ENCODE assay signal across 2 cellular contexts in the genomic region with DNA sequence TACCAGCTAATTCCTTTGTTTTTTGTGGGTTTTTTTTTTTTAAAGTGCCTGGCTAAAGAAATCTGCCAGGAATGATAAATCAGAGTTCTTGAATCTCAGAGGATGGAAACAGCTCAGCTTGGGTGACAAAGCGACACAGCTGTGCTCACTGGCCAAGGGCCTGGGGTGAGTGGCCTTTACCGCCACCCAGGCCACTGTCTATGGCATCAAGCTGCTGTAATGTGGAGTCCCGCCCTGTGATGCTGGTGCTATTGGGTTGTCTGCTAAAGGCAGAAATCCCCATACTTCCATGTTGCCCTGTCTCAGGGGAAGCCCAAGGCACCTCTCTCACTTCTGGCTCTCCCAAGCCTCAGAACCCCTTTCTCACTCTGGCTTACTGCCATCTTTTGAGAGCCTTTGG.
TF ChIP-seq lines count a peak whose summit lies in the region.

No MANE protein-coding gene starts in this region.

TF ChIP-seq in GM23338, 12 proteins besides CTCF, POLR2A, EP300 and RAD21 (continued from another document):
- TF ChIP-seq, protein P1, sequence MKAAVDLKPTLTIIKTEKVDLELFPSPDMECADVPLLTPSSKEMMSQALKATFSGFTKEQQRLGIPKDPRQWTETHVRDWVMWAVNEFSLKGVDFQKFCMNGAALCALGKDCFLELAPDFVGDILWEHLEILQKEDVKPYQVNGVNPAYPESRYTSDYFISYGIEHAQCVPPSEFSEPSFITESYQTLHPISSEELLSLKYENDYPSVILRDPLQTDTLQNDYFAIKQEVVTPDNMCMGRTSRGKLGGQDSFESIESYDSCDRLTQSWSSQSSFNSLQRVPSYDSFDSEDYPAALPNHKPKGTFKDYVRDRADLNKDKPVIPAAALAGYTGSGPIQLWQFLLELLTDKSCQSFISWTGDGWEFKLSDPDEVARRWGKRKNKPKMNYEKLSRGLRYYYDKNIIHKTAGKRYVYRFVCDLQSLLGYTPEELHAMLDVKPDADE (IDR thresholded peaks at IDR 0.05), result no peak
- TF ChIP-seq, protein P2, sequence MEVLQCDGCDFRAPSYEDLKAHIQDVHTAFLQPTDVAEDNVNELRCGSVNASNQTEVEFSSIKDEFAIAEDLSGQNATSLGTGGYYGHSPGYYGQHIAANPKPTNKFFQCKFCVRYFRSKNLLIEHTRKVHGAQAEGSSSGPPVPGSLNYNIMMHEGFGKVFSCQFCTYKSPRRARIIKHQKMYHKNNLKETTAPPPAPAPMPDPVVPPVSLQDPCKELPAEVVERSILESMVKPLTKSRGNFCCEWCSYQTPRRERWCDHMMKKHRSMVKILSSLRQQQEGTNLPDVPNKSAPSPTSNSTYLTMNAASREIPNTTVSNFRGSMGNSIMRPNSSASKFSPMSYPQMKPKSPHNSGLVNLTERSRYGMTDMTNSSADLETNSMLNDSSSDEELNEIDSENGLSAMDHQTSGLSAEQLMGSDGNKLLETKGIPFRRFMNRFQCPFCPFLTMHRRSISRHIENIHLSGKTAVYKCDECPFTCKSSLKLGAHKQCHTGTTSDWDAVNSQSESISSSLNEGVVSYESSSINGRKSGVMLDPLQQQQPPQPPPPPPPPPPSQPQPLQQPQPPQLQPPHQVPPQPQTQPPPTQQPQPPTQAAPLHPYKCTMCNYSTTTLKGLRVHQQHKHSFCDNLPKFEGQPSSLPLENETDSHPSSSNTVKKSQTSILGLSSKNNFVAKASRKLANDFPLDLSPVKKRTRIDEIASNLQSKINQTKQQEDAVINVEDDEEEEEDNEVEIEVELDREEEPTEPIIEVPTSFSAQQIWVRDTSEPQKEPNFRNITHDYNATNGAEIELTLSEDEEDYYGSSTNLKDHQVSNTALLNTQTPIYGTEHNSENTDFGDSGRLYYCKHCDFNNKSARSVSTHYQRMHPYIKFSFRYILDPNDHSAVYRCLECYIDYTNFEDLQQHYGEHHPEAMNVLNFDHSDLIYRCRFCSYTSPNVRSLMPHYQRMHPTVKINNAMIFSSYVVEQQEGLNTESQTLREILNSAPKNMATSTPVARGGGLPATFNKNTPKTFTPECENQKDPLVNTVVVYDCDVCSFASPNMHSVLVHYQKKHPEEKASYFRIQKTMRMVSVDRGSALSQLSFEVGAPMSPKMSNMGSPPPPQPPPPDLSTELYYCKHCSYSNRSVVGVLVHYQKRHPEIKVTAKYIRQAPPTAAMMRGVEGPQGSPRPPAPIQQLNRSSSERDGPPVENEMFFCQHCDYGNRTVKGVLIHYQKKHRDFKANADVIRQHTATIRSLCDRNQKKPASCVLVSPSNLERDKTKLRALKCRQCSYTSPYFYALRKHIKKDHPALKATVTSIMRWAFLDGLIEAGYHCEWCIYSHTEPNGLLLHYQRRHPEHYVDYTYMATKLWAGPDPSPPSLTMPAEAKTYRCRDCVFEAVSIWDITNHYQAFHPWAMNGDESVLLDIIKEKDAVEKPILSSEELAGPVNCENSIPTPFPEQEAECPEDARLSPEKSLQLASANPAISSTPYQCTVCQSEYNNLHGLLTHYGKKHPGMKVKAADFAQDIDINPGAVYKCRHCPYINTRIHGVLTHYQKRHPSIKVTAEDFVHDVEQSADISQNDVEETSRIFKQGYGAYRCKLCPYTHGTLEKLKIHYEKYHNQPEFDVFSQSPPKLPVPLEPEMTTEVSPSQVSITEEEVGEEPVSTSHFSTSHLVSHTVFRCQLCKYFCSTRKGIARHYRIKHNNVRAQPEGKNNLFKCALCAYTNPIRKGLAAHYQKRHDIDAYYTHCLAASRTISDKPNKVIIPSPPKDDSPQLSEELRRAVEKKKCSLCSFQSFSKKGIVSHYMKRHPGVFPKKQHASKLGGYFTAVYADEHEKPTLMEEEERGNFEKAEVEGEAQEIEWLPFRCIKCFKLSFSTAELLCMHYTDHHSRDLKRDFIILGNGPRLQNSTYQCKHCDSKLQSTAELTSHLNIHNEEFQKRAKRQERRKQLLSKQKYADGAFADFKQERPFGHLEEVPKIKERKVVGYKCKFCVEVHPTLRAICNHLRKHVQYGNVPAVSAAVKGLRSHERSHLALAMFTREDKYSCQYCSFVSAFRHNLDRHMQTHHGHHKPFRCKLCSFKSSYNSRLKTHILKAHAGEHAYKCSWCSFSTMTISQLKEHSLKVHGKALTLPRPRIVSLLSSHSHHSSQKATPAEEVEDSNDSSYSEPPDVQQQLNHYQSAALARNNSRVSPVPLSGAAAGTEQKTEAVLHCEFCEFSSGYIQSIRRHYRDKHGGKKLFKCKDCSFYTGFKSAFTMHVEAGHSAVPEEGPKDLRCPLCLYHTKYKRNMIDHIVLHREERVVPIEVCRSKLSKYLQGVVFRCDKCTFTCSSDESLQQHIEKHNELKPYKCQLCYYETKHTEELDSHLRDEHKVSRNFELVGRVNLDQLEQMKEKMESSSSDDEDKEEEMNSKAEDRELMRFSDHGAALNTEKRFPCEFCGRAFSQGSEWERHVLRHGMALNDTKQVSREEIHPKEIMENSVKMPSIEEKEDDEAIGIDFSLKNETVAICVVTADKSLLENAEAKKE (CRISPR knock-in tag; IDR thresholded peaks at IDR 0.05), result no peak
- TF ChIP-seq STAT1 (IDR thresholded peaks at IDR 0.05; ENCODE audit: unreplicated experiment) (no peak), CREB1 (CRISPR knock-in tag; IDR thresholded peaks at IDR 0.05; ENCODE audit: low read depth) (no peak), EZH2 (IDR thresholded peaks at IDR 0.05; ENCODE audit: low read depth, unreplicated experiment) (no peak), POLR2AphosphoS5 (IDR thresholded peaks at IDR 0.05; ENCODE audit: low read depth) (no peak), ZNF331 (CRISPR knock-in tag; IDR thresholded peaks at IDR 0.05; ENCODE audit: low read depth) (no peak), NANOG (IDR thresholded peaks at IDR 0.05; ENCODE audit: borderline replicate concordance) (no peak), JUNB (IDR thresholded peaks at IDR 0.05; ENCODE audit: unreplicated experiment) (no peak)
- TF ChIP-seq, protein P3, sequence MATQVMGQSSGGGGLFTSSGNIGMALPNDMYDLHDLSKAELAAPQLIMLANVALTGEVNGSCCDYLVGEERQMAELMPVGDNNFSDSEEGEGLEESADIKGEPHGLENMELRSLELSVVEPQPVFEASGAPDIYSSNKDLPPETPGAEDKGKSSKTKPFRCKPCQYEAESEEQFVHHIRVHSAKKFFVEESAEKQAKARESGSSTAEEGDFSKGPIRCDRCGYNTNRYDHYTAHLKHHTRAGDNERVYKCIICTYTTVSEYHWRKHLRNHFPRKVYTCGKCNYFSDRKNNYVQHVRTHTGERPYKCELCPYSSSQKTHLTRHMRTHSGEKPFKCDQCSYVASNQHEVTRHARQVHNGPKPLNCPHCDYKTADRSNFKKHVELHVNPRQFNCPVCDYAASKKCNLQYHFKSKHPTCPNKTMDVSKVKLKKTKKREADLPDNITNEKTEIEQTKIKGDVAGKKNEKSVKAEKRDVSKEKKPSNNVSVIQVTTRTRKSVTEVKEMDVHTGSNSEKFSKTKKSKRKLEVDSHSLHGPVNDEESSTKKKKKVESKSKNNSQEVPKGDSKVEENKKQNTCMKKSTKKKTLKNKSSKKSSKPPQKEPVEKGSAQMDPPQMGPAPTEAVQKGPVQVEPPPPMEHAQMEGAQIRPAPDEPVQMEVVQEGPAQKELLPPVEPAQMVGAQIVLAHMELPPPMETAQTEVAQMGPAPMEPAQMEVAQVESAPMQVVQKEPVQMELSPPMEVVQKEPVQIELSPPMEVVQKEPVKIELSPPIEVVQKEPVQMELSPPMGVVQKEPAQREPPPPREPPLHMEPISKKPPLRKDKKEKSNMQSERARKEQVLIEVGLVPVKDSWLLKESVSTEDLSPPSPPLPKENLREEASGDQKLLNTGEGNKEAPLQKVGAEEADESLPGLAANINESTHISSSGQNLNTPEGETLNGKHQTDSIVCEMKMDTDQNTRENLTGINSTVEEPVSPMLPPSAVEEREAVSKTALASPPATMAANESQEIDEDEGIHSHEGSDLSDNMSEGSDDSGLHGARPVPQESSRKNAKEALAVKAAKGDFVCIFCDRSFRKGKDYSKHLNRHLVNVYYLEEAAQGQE (IDR thresholded peaks at IDR 0.05; ENCODE audit: unreplicated experiment), result no peak

TF ChIP-seq in SK-N-SH treated with all-trans-retinoic acid at 6 μM for 48 hours, 23 proteins besides CTCF, POLR2A, EP300 and RAD21 (continued from another document):
- TF ChIP-seq, protein P4, sequence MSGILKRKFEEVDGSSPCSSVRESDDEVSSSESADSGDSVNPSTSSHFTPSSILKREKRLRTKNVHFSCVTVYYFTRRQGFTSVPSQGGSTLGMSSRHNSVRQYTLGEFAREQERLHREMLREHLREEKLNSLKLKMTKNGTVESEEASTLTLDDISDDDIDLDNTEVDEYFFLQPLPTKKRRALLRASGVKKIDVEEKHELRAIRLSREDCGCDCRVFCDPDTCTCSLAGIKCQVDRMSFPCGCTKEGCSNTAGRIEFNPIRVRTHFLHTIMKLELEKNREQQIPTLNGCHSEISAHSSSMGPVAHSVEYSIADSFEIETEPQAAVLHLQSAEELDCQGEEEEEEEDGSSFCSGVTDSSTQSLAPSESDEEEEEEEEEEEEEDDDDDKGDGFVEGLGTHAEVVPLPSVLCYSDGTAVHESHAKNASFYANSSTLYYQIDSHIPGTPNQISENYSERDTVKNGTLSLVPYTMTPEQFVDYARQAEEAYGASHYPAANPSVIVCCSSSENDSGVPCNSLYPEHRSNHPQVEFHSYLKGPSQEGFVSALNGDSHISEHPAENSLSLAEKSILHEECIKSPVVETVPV (CRISPR knock-in tag; IDR thresholded peaks at IDR 0.05), result no peak
- TF ChIP-seq OSR1 (CRISPR knock-in tag; IDR thresholded peaks at IDR 0.05) (no peak), ZNF70 (CRISPR knock-in tag; IDR thresholded peaks at IDR 0.05) (no peak), ISL1 (CRISPR knock-in tag; IDR thresholded peaks at IDR 0.05) (no peak), GLIS3 (CRISPR knock-in tag; IDR thresholded peaks at IDR 0.05) (no peak), ZNF565 (CRISPR knock-in tag; conservative IDR thresholded peaks at IDR 0.05; ENCODE audit: low read depth) (no peak), ZNF8 (CRISPR knock-in tag; IDR thresholded peaks at IDR 0.05) (no peak), ARNTL (CRISPR knock-in tag; IDR thresholded peaks at IDR 0.05; ENCODE audit: borderline replicate concordance, low read depth) (no peak), PPARA (CRISPR knock-in tag; IDR thresholded peaks at IDR 0.05; ENCODE audit: borderline replicate concordance) (no peak), RARB (CRISPR knock-in tag; IDR thresholded peaks at IDR 0.05) (no peak), ZFP3 (CRISPR knock-in tag; IDR thresholded peaks at IDR 0.05) (no peak), CSDC2 (CRISPR knock-in tag; IDR thresholded peaks at IDR 0.05) (no peak)
- TF ChIP-seq, protein P5, sequence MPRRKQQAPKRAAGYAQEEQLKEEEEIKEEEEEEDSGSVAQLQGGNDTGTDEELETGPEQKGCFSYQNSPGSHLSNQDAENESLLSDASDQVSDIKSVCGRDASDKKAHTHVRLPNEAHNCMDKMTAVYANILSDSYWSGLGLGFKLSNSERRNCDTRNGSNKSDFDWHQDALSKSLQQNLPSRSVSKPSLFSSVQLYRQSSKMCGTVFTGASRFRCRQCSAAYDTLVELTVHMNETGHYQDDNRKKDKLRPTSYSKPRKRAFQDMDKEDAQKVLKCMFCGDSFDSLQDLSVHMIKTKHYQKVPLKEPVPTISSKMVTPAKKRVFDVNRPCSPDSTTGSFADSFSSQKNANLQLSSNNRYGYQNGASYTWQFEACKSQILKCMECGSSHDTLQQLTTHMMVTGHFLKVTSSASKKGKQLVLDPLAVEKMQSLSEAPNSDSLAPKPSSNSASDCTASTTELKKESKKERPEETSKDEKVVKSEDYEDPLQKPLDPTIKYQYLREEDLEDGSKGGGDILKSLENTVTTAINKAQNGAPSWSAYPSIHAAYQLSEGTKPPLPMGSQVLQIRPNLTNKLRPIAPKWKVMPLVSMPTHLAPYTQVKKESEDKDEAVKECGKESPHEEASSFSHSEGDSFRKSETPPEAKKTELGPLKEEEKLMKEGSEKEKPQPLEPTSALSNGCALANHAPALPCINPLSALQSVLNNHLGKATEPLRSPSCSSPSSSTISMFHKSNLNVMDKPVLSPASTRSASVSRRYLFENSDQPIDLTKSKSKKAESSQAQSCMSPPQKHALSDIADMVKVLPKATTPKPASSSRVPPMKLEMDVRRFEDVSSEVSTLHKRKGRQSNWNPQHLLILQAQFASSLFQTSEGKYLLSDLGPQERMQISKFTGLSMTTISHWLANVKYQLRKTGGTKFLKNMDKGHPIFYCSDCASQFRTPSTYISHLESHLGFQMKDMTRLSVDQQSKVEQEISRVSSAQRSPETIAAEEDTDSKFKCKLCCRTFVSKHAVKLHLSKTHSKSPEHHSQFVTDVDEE (CRISPR knock-in tag; IDR thresholded peaks at IDR 0.05), result no peak
